ENCODE assay signal across 8 cellular contexts in the genomic region with DNA sequence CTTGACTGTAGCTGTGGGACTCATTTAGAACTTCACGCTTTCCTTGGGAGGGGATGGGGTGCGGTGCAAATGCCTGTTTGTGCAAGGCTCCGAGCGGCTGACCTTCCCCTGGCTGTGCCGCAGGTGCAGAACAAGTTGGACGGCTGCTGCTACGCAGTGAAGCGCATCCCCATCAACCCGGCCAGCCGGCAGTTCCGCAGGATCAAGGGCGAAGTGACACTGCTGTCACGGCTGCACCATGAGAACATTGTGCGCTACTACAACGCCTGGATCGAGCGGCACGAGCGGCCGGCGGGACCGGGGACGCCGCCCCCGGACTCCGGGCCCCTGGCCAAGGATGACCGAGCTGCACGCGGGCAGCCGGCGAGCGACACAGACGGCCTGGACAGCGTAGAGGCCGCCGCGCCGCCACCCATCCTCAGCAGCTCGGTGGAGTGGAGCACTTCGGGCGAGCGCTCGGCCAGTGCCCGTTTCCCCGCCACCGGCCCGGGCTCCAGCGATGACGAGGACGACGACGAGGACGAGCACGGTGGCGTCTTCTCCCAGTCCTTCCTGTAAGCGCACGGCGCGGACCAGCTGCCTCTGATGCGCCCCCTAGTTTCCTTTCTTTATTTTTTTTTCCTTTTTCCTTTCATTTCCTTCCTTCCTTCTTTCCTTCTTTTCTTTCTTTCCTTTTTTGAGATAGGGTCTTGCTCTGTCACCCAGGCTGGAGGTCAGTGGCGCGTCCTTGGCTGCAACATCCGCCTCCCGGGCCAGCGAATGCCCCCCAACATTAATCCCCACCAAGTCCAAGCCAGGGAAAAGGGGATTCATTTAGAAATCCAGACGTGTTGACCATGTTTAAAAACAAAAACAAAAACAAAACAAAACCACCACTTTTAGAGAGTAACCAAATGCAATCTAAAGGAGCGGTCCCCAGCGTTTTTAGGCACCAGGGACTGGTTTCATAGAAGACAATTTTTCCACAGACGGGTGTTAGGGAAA. TPM values are rescaled to one million over a fixed set of nuclear protein-coding genes. Genes with fewer than 3 reads are reported as not detected.
DNase-seq lines count a peak whose midpoint lies in the region; ATAC-seq, FAIRE-seq and TF ChIP-seq lines count a peak whose summit lies in the region.

No MANE protein-coding gene starts in this region.

- 70% methylated on average over 51 of the region's 69 CpGs; no CpG with 5 or more reads in 1 of the 2 experiments for WGBS in H1 (ENCODE audit: extremely low coverage in 1 of 2, insufficient coverage in 1 of 2, insufficient read length in 1 of 2, insufficient replicate concordance in 2 of 2, low coverage in 1 of 2, low lambda C conversion rate in 2 of 2, missing lambda C conversion rate in 1 of 2), 2 experiments

- TF ChIP-seq EP300 in H1 (IDR thresholded peaks at IDR 0.05; ENCODE audit: borderline replicate concordance in 1 of 2, low read depth in 2 of 2, low read length in 2 of 2), result no peak

- no peak overlapping the region for H2BK120ac ChIP-seq in H1 (replicated peaks; ENCODE audit: low read depth, low read length)

- no peak overlapping the region for H4K91ac ChIP-seq in H1 (replicated peaks; ENCODE audit: insufficient read length, low read length)

- H3K4me3 ChIP-seq in H7 (ENCODE audit: insufficient read depth, low read depth, low read length) (peak overlapping the region; percentile 1; the same call in 1 of the 2 replicates), RWPE2 (ENCODE audit: severe bottlenecking) (peak overlapping the region; percentile 34), H1 (ENCODE audit: extremely low read depth in 1 of 4, insufficient read depth in 2 of 4, low read depth in 3 of 4, low read length in 4 of 4) (peak overlapping the region; percentile 17 to 45 (median 25); a peak in 7 of 8 replicates), subcutaneous abdominal adipose tissue (ENCODE audit: low read depth in 1 of 5, low read length in 5 of 5) (peak overlapping the region; percentile 15 to 78 (median 72))

- no peak overlapping the region for H2BK12ac ChIP-seq in H1 (ENCODE audit: low read depth, low read length)

- H4K5ac ChIP-seq in H1 (ENCODE audit: insufficient read length, low read depth, low read length), result no peak overlapping the region

- TF ChIP-seq CTCF in RWPE2 (IDR thresholded peaks at IDR 0.05; ENCODE audit: poor library complexity, severe bottlenecking), result peak; percentile 93
- TF ChIP-seq CTCF in H1 (IDR thresholded peaks at IDR 0.05; ENCODE audit: control extremely low read depth in 1 of 3, insufficient read depth in 1 of 3, low read depth in 1 of 3, low read length in 3 of 3), result peak; percentile 17 to 40 (median 35); a peak in 3 of 4 replicates

- H3K27ac ChIP-seq in RWPE2 (ENCODE audit: poor library complexity, severe bottlenecking) (no peak overlapping the region), H1 (ENCODE audit: low read depth, low read length) (no peak overlapping the region), subcutaneous abdominal adipose tissue (ENCODE audit: low read depth, low read length) (peak overlapping the region; percentile 70)

- H2BK5ac ChIP-seq in H1 (ENCODE audit: low read depth, low read length), result 0 out of 2 replicates have a peak overlapping the region, but pooled peaks have one; percentile 27

- peak overlapping the region; percentile 14 for H4K8ac ChIP-seq in H1 (ENCODE audit: extremely low read depth, insufficient read depth, low read length)

- H3K36me3 ChIP-seq in H7 (replicated peaks; ENCODE audit: control insufficient read depth, insufficient read depth, low read length) (peaks cover 17% of the 10 kb centered on the region), RWPE2 (ENCODE audit: low read depth) (peaks cover 66% of the 10 kb centered on the region), H1 (ENCODE audit: control insufficient read depth in 2 of 4, insufficient read depth in 4 of 4, low read length in 3 of 4) (peaks cover 11 to 53% (median 25%) of the 10 kb centered on the region in 4 experiments), subcutaneous abdominal adipose tissue (ENCODE audit: control insufficient read depth in 5 of 5, insufficient read depth in 5 of 5, low read length in 5 of 5) (peaks cover 18 to 48% (median 27%) of the 10 kb centered on the region in 5 donors)

- H3K56ac ChIP-seq in H1 (replicated peaks; ENCODE audit: insufficient read length, low read depth, low read length), result no peak overlapping the region

- H3K18ac ChIP-seq in H1 (ENCODE audit: extremely low read depth, low read length), result 0 out of 2 replicates have a peak overlapping the region, but pooled peaks have one; percentile 20

- H3K79me1 ChIP-seq in H1 (ENCODE audit: low read depth, low read length), result no peaks in the 10 kb centered on the region

- no peak overlapping the region for H2BK15ac ChIP-seq in H1 (ENCODE audit: low read length)

- no peak overlapping the region for H3K9ac ChIP-seq in H1 (replicated peaks in 1 of 4; ENCODE audit: extremely low read depth in 1 of 4, low read depth in 3 of 4, low read length in 3 of 4)
- H3K9ac ChIP-seq in subcutaneous abdominal adipose tissue (ENCODE audit: low read length in 5 of 5), result peak overlapping the region in 4 of 5 donors; percentile 4 to 73 (median 59)

- peaks cover 3% of the 10 kb centered on the region for H3K4me1 ChIP-seq in RWPE2 (ENCODE audit: insufficient read depth, poor library complexity, severe bottlenecking)
- no peaks in the 10 kb centered on the region for H3K4me1 ChIP-seq in H1 (replicated peaks in 1 of 4; ENCODE audit: control insufficient read depth in 3 of 4, insufficient read depth in 4 of 4, low read length in 3 of 4)
- H3K4me1 ChIP-seq in subcutaneous abdominal adipose tissue (ENCODE audit: control insufficient read depth in 5 of 5, insufficient read depth in 5 of 5, low read length in 5 of 5), result peaks cover 0 to 11% (median 9%) of the 10 kb centered on the region in 5 donors

- no peaks in the 10 kb centered on the region for H3K79me2 ChIP-seq in H1 (ENCODE audit: control insufficient read depth in 1 of 2, insufficient read depth in 2 of 2, low read length in 2 of 2)

- FAIRE-seq in H1 (lab: Jason Lieb, UNC), result no peak

- no peaks in the 10 kb centered on the region for H4K20me1 ChIP-seq in H1 (replicated peaks in 1 of 2; ENCODE audit: control insufficient read depth in 1 of 2, insufficient read depth in 2 of 2, low read length in 2 of 2)

- no peak overlapping the region for H2BK20ac ChIP-seq in H1 (ENCODE audit: low read length)

- POLR2A ChIA-PET in H1 (lab: Charles Lee; ENCODE audit: partially characterized antibody), result interaction anchor here (1.0 kb wide), 1 partner anchor 11 kb away, joined by 4 read pairs; no protein-coding TSS in a partner anchor

- TF ChIP-seq RAD21 in H1 (IDR thresholded peaks at IDR 0.05 in 1 of 2, conservative IDR thresholded peaks at IDR 0.05 in 1 of 2; ENCODE audit: low read depth in 2 of 2, low read length in 2 of 2), result peak; percentile 18 to 23; a peak in 2 of 4 replicates

- H3K27me3 ChIP-seq in H7 (ENCODE audit: control insufficient read depth, insufficient read depth, low read length) (no peaks in the 10 kb centered on the region), RWPE2 (ENCODE audit: insufficient read depth, poor library complexity, severe bottlenecking) (no peaks in the 10 kb centered on the region), H1 (replicated peaks in 1 of 4; ENCODE audit: control insufficient read depth in 3 of 4, extremely low read depth in 1 of 4, insufficient read depth in 3 of 4, low read length in 3 of 4) (peaks cover 0 to 1% (median 0%) of the 10 kb centered on the region in 4 experiments; a peak in 1 of 7 replicates), subcutaneous abdominal adipose tissue (ENCODE audit: control insufficient read depth in 5 of 5, insufficient read depth in 4 of 5, low read length in 5 of 5) (no peaks in the 10 kb centered on the region)

- peak; percentile 80 for ATAC-seq in RWPE2 (ENCODE audit: low read depth)
- peak; percentile 95 for ATAC-seq in left lobe of liver
- no peak for ATAC-seq in HG02970 (IDR thresholded peaks at IDR 0.05; ENCODE audit: low FRiP score, unreplicated experiment)

- no peak overlapping the region for H3K14ac ChIP-seq in H1 (ENCODE audit: insufficient read length)

- TF ChIP-seq POLR2A in H1 (IDR thresholded peaks at IDR 0.05; ENCODE audit: control extremely low read depth in 1 of 2, low read depth in 2 of 2, low read length in 2 of 2), result no peak

- H3K23me2 ChIP-seq in H1 (ENCODE audit: low read depth, low read length), result peaks cover 5% of the 10 kb centered on the region; the same call in 1 of the 2 replicates

- CTCF ChIA-PET in H1 (lab: Charles Lee; ENCODE audit: partially characterized antibody), result interaction anchor here (0.6 to 2.1 kb wide), 8 partner anchors 11 to 182 kb away, joined by 3 to 7 read pairs (median 3); no protein-coding TSS in a partner anchor

- H3K23ac ChIP-seq in H1 (ENCODE audit: insufficient read length), result no peak overlapping the region

- peak overlapping the region; percentile 53 to 56; a peak in 3 of 4 replicates for H3K4me2 ChIP-seq in H1 (ENCODE audit: insufficient read depth in 1 of 2, low read depth in 2 of 2, low read length in 2 of 2)

- H3K4ac ChIP-seq in H1 (replicated peaks; ENCODE audit: insufficient read length, low read depth, low read length), result no peak overlapping the region

- H2AFZ ChIP-seq in H1 (ENCODE audit: low read length), result no peak overlapping the region

- no peak overlapping the region for H2AK5ac ChIP-seq in H1 (ENCODE audit: low read depth, low read length)

- H3K9me3 ChIP-seq in RWPE2 (ENCODE audit: severe bottlenecking) (no peaks in the 10 kb centered on the region), H1 (ENCODE audit: insufficient read depth in 2 of 2, low read depth in 1 of 2, low read length in 1 of 2) (no peaks in the 10 kb centered on the region), subcutaneous abdominal adipose tissue (ENCODE audit: control insufficient read depth in 5 of 5, low read length in 5 of 5) (no peaks in the 10 kb centered on the region)

- DNase-seq in H7 (peak; percentile 74), RWPE2 (ENCODE audit: low spot score) (peak; percentile 73), H1 (ENCODE audit: low read depth in 1 of 2, low spot score in 2 of 2) (peak; percentile 15 to 80), left lobe of liver (ENCODE audit: low spot score) (peak; percentile 90), NCI-H226 (no peak), T-helper 1 cell (no peak)

RNA-seq across cellular contexts. Expression of a gene that starts 42.7 kb away (rescaled TPM):
- total RNA-seq in H7 (2014; rRNA removed; shearing (Covaris generic)), result 44.1 and 74.6 TPM in 2 replicates
- 96.9 and 105 TPM in 2 replicates for total RNA-seq in H1 (2021; fragmentation: NEBNext Ultra II Directional; extraction: Animal tissue kit (Norgen Biotek cat#: 25700))
- polyA plus RNA-seq in H1 (2011; rRNA removed), result 61.0 and 67.9 TPM in 2 replicates
- 83.0 TPM for polyA plus RNA-seq in H1 (2011; cell fraction: cytosol; rRNA removed)
- polyA plus RNA-seq in H1 (2011; cell fraction: nucleus; rRNA removed), result 87.0 TPM
- polyA plus RNA-seq in H1 (2012, experiment 1 of 2), result 60.3 to 83.0 TPM (median 69.7 TPM) in 4 replicates
- polyA plus RNA-seq in H1 (2012, experiment 2 of 2), result 12.0 TPM
- polyA plus RNA-seq in H1 (2013, experiment 1 of 2), result 116 TPM
- 128 TPM for polyA plus RNA-seq in H1 (2013, experiment 2 of 2)
- 169 TPM in 2 replicates for polyA minus RNA-seq in H1 (2011; rRNA and poly(A)+ RNA removed)
- polyA minus RNA-seq in H1 (2011; cell fraction: cytosol; rRNA and poly(A)+ RNA removed), result 67.4 TPM
- polyA minus RNA-seq in H1 (2011; cell fraction: nucleus; rRNA and poly(A)+ RNA removed), result 162 TPM
- total RNA-seq in left lobe of liver, result 12.4 TPM

RNA-seq across cellular contexts. Expression of a gene that starts 56.5 kb away (rescaled TPM):
- total RNA-seq in H7 (2014; rRNA removed; shearing (Covaris generic)), result 30.1 and 43.6 TPM in 2 replicates
- 190 and 198 TPM in 2 replicates for total RNA-seq in H1 (2021; fragmentation: NEBNext Ultra II Directional; extraction: Animal tissue kit (Norgen Biotek cat#: 25700))
- 281 and 318 TPM in 2 replicates for polyA plus RNA-seq in H1 (2011; rRNA removed)
- 189 TPM for polyA plus RNA-seq in H1 (2011; cell fraction: cytosol; rRNA removed)
- 347 TPM for polyA plus RNA-seq in H1 (2011; cell fraction: nucleus; rRNA removed)
- 147 to 191 TPM (median 166 TPM) in 4 replicates for polyA plus RNA-seq in H1 (2012, experiment 1 of 2)
- 130 TPM for polyA plus RNA-seq in H1 (2012, experiment 2 of 2)
- polyA plus RNA-seq in H1 (2013, experiment 1 of 2), result 98.7 TPM
- 108 TPM for polyA plus RNA-seq in H1 (2013, experiment 2 of 2)
- 732 and 803 TPM in 2 replicates for polyA minus RNA-seq in H1 (2011; rRNA and poly(A)+ RNA removed)
- 146 TPM for polyA minus RNA-seq in H1 (2011; cell fraction: cytosol; rRNA and poly(A)+ RNA removed)
- polyA minus RNA-seq in H1 (2011; cell fraction: nucleus; rRNA and poly(A)+ RNA removed), result 175 TPM
- total RNA-seq in left lobe of liver, result 0.88 TPM

Comparison
In these comparisons a context has a peak if more than half of its experiments do, and no peak if none do; other contexts are left out.
1. DNase-seq: peak in H7 (single experiment), RWPE2 (single experiment), H1 (2 of 2) and left lobe of liver (single experiment); none in NCI-H226 (single experiment) and T-helper 1 cell (0 of 5).
2. H3K4me3 ChIP-seq: peak in every context shown above with its lines; median percentile 72 in subcutaneous abdominal adipose tissue; 34 in RWPE2; 25 in H1; 1 in H7.
3. H3K9ac ChIP-seq: peak in subcutaneous abdominal adipose tissue (4 of 5); none in H1 (0 of 4).
4. RNA of a gene that starts 56.5 kb away (total RNA-seq): 190 to 198 TPM in H1 and 30.1 to 43.6 TPM in H7; 0.88 TPM in left lobe of liver (single experiment); every median in the first group is over 10 times any median in the second.